20 cellular contexts compared by ENCODE assay signal in genomic region chr3:81382470-81382869, GRCh38.
DNase-seq lines count a peak whose midpoint lies in the region; ATAC-seq and TF ChIP-seq lines count a peak whose summit lies in the region.
"Had no signal": no experiment of that assay in that cellular context is flagged by ENCODE, and none has a peak within 500 bp of the region (broad histone marks: within the 10 kb centered on the region; RNA-seq: fewer than 3 reads in every experiment).

No MANE protein-coding gene starts in this region.

- H3K4me3 ChIP-seq in liver (ENCODE audit: low read depth in 1 of 3, low read length in 3 of 3) (no peak overlapping the region), sigmoid colon (no peak overlapping the region)
- H3K4me3 ChIP-seq: A549; BLaER1 treated with 17β-estradiol and CSF1 and Interleukin-3, amounts not matched to agents 10 nM and 100 nM had no signal

- H3K27ac ChIP-seq in liver (ENCODE audit: low read depth in 1 of 2, low read length in 2 of 2) (no peak overlapping the region), sigmoid colon (no peak overlapping the region)
- H3K27ac ChIP-seq: 22Rv1; A549; BLaER1 treated with 17β-estradiol and CSF1 and Interleukin-3, amounts not matched to agents 10 nM and 100 nM; C4-2B had no signal

- 40% methylated on average over 1 of the region's 1 CpG for WGBS in liver
- 81 to 90% methylated on average over 1 of the region's 1 CpG for WGBS in sigmoid colon, 2 donors

- TF ChIP-seq POLR2A in sigmoid colon (IDR thresholded peaks at IDR 0.05) = no peak

- H3K4me1 ChIP-seq in liver (ENCODE audit: control insufficient read depth in 4 of 4, insufficient read depth in 4 of 4, low read length in 3 of 4) = peaks cover 0 to 3% (median 0%) of the 10 kb centered on the region in 4 donors
- H3K4me1 ChIP-seq in sigmoid colon = no peaks in the 10 kb centered on the region
- H3K4me1 ChIP-seq: A549; BLaER1 treated with 17β-estradiol and CSF1 and Interleukin-3, amounts not matched to agents 10 nM and 100 nM; Caco-2 had no signal

- TF ChIP-seq EP300 in sigmoid colon (IDR thresholded peaks at IDR 0.05) = no peak

- DNase-seq in HuH-7.5 (ENCODE audit: low spot score) = peak; percentile 7
- no peak for DNase-seq in left lobe of liver (ENCODE audit: low spot score)
- no peak for DNase-seq in GDM1 (lab: John Stamatoyannopoulos, UW)
- no peak for DNase-seq in sigmoid colon
- no peak for DNase-seq in stimulated activated CD4-positive, alpha-beta T cell treated with anti-CD3 and anti-CD28 coated beads, Interleukin-15, amount 100 ng/mL, for 24 hours
- DNase-seq: AML-193; Caco-2; Calu3; CD4-positive, alpha-beta T cell; CD8-positive, alpha-beta T cell; DMS53; DMS79; DND-41; EL; GF-D8 had no signal

- no peak for TF ChIP-seq CTCF in liver (IDR thresholded peaks at IDR 0.05; ENCODE audit: low read depth, low read length, missing input control)
- no peak for TF ChIP-seq CTCF in sigmoid colon (IDR thresholded peaks at IDR 0.05)

- H3K9me3 ChIP-seq in liver (ENCODE audit: control insufficient read depth in 4 of 4, low read length in 3 of 4) (no peaks in the 10 kb centered on the region), sigmoid colon (no peaks in the 10 kb centered on the region)
- H3K9me3 ChIP-seq: A549; BLaER1 treated with 17β-estradiol and CSF1 and Interleukin-3, amounts not matched to agents 10 nM and 100 nM; Caco-2 had no signal

- H3K36me3 ChIP-seq in liver (ENCODE audit: control insufficient read depth in 4 of 4, insufficient read depth in 3 of 4, low read depth in 1 of 4, low read length in 3 of 4) = no peaks in the 10 kb centered on the region
- H3K36me3 ChIP-seq in sigmoid colon = no peaks in the 10 kb centered on the region
- H3K36me3 ChIP-seq: BLaER1 treated with 17β-estradiol and CSF1 and Interleukin-3, amounts not matched to agents 10 nM and 100 nM had no signal

- no peaks in the 10 kb centered on the region for H3K27me3 ChIP-seq in liver (ENCODE audit: control insufficient read depth in 4 of 4, insufficient read depth in 4 of 4, low read length in 3 of 4)
- no peaks in the 10 kb centered on the region for H3K27me3 ChIP-seq in sigmoid colon
- H3K27me3 ChIP-seq: BLaER1 treated with 17β-estradiol and CSF1 and Interleukin-3, amounts not matched to agents 10 nM and 100 nM had no signal

- peak; percentile 63 for ATAC-seq in left lobe of liver
- ATAC-seq: A549; CD8-positive, alpha-beta T cell had no signal

- TF ChIP-seq RAD21 in liver (IDR thresholded peaks at IDR 0.05) = no peak

- H3K9ac ChIP-seq in liver (ENCODE audit: low read depth in 1 of 2, low read length in 2 of 2) = no peak overlapping the region
- H3K9ac ChIP-seq: BLaER1 treated with 17β-estradiol and CSF1 and Interleukin-3, amounts not matched to agents 10 nM and 100 nM had no signal

- intact Hi-C loops in sigmoid colon (cut with DNase I) = no loop called here

TF ChIP-seq in liver, 16 proteins besides CTCF, POLR2A, EP300 and RAD21:
- TF ChIP-seq SP1 (IDR thresholded peaks at IDR 0.05) = peak; percentile 48
- no peak for TF ChIP-seq ATF3 (IDR thresholded peaks at IDR 0.05)
- TF ChIP-seq GABPA (IDR thresholded peaks at IDR 0.05 in 1 of 2, conservative IDR thresholded peaks at IDR 0.05 in 1 of 2) = no peak
- TF ChIP-seq HNF4A (conservative IDR thresholded peaks at IDR 0.05) = peak; percentile 66 to 86
- no peak for TF ChIP-seq REST (IDR thresholded peaks at IDR 0.05)
- TF ChIP-seq HNF4G (IDR thresholded peaks at IDR 0.05) = peak; percentile 51
- peak; percentile 30 for TF ChIP-seq FOXA2 (IDR thresholded peaks at IDR 0.05)
- TF ChIP-seq MAX (IDR thresholded peaks at IDR 0.05) = no peak
TF ChIP-seq in liver: peak in this region for 4.
